Comparison of ENCODE assay signal across 2 cellular contexts in the genomic region with DNA sequence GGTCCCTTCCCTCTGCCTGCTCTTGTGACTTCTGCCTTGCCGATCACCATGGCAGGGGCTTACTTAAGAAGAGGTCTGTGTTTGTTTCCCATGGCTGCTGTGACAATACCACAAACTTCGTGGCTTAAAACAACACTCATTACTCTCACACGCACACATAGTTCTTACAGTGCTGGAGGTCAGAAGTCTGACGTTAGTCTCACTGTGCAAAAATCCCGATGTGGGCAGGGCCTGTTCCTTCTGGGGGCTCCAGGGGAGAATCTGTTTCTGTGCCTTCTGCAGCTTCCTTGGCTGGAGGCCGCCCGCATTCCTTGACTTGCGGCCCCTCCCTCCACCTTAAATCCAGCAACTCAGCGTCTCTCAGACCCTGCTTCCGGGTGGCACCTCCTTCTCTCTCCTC.
TF ChIP-seq lines count a peak whose summit lies in the region.

No MANE protein-coding gene starts in this region.

TF ChIP-seq in HepG2, 621 proteins besides CTCF, POLR2A, EP300 and RAD21 (continued from another document):
- TF ChIP-seq, protein P1, sequence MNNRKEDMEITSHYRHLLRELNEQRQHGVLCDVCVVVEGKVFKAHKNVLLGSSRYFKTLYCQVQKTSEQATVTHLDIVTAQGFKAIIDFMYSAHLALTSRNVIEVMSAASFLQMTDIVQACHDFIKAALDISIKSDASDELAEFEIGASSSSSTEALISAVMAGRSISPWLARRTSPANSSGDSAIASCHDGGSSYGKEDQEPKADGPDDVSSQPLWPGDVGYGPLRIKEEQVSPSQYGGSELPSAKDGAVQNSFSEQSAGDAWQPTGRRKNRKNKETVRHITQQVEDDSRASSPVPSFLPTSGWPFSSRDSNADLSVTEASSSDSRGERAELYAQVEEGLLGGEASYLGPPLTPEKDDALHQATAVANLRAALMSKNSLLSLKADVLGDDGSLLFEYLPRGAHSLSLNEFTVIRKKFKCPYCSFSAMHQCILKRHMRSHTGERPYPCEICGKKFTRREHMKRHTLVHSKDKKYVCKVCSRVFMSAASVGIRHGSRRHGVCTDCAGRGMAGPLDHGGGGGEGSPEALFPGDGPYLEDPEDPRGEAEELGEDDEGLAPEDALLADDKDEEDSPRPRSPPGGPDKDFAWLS (CRISPR knock-in tag; IDR thresholded peaks at IDR 0.05; ENCODE audit: borderline replicate concordance) = no peak
- TF ChIP-seq ZNF382 (CRISPR knock-in tag; IDR thresholded peaks at IDR 0.05; ENCODE audit: borderline replicate concordance) = no peak
- TF ChIP-seq ZNF674 (CRISPR knock-in tag; IDR thresholded peaks at IDR 0.05; ENCODE audit: low read depth) = no peak
- peak; percentile 100 for TF ChIP-seq ZNF543 (CRISPR knock-in tag; IDR thresholded peaks at IDR 0.05)

TF ChIP-seq in SK-N-SH treated with all-trans-retinoic acid at 6 μM for 48 hours, 23 proteins besides CTCF, POLR2A, EP300 and RAD21 (continued from another document):
- TF ChIP-seq, protein P2, sequence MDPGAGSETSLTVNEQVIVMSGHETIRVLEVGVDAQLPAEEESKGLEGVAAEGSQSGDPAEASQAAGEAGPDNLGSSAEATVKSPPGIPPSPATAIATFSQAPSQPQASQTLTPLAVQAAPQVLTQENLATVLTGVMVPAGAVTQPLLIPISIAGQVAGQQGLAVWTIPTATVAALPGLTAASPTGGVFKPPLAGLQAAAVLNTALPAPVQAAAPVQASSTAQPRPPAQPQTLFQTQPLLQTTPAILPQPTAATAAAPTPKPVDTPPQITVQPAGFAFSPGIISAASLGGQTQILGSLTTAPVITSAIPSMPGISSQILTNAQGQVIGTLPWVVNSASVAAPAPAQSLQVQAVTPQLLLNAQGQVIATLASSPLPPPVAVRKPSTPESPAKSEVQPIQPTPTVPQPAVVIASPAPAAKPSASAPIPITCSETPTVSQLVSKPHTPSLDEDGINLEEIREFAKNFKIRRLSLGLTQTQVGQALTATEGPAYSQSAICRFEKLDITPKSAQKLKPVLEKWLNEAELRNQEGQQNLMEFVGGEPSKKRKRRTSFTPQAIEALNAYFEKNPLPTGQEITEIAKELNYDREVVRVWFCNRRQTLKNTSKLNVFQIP (CRISPR knock-in tag; IDR thresholded peaks at IDR 0.05; ENCODE audit: borderline replicate concordance, low read depth) = no peak
- no peak for TF ChIP-seq ZNF565 (CRISPR knock-in tag; conservative IDR thresholded peaks at IDR 0.05; ENCODE audit: low read depth)
- no peak for TF ChIP-seq ZNF8 (CRISPR knock-in tag; IDR thresholded peaks at IDR 0.05)
- no peak for TF ChIP-seq SNAI2 (CRISPR knock-in tag; IDR thresholded peaks at IDR 0.05)
- TF ChIP-seq ZNF70 (CRISPR knock-in tag; IDR thresholded peaks at IDR 0.05) = no peak
- TF ChIP-seq ZFP30 (CRISPR knock-in tag; IDR thresholded peaks at IDR 0.05) = no peak
- TF ChIP-seq OSR1 (CRISPR knock-in tag; IDR thresholded peaks at IDR 0.05) = no peak
- no peak for TF ChIP-seq RARB (CRISPR knock-in tag; IDR thresholded peaks at IDR 0.05)
- TF ChIP-seq, protein P3, sequence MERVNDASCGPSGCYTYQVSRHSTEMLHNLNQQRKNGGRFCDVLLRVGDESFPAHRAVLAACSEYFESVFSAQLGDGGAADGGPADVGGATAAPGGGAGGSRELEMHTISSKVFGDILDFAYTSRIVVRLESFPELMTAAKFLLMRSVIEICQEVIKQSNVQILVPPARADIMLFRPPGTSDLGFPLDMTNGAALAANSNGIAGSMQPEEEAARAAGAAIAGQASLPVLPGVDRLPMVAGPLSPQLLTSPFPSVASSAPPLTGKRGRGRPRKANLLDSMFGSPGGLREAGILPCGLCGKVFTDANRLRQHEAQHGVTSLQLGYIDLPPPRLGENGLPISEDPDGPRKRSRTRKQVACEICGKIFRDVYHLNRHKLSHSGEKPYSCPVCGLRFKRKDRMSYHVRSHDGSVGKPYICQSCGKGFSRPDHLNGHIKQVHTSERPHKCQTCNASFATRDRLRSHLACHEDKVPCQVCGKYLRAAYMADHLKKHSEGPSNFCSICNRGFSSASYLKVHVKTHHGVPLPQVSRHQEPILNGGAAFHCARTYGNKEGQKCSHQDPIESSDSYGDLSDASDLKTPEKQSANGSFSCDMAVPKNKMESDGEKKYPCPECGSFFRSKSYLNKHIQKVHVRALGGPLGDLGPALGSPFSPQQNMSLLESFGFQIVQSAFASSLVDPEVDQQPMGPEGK (CRISPR knock-in tag; IDR thresholded peaks at IDR 0.05; ENCODE audit: borderline replicate concordance) = no peak
- TF ChIP-seq TCF4 (CRISPR knock-in tag; IDR thresholded peaks at IDR 0.05; ENCODE audit: borderline replicate concordance) = no peak
